In genomic region chr2:39620067-39620466, GRCh38 we compare ENCODE assay signal across 8 cellular contexts. TPM values are rescaled to one million over a fixed set of nuclear protein-coding genes. Genes with fewer than 3 reads are reported as not detected.
A peak's percentile ranks its signal among the peaks of the same experiment; 100 is the strongest.
DNase-seq lines count a peak whose midpoint lies in the region.

No MANE protein-coding gene starts in this region.

- no peaks in the 10 kb centered on the region for H3K36me3 ChIP-seq in SJCRH30

- peak; percentile 45 for DNase-seq in activated CD4-positive, alpha-beta T cell treated with anti-CD3 and anti-CD28 coated beads for 48 hours
- DNase-seq in activated CD4-positive, alpha-beta T cell treated with anti-CD3 and anti-CD28 coated beads for 1 hour: no peak
- peak; percentile 93 for DNase-seq in SJCRH30
- peak; percentile 56 for DNase-seq in foreskin melanocyte
- peak; percentile 71 for DNase-seq in stromal cell of bone marrow (ENCODE audit: low read depth)
- DNase-seq in HuH-7 (ENCODE audit: low spot score): no peak
- no peak for DNase-seq in activated effector memory CD4-positive, alpha-beta T cell treated with anti-CD3 and anti-CD28 coated beads, Interleukin-2, amount 50 U/mL, for 16 hours
- DNase-seq in NCI-H187 treated with DMSO at 0.1 percent for 48 hours (lab: John Stamatoyannopoulos, UW): no peak

- peaks cover 12% of the 10 kb centered on the region for H3K4me1 ChIP-seq in SJCRH30

- H3K4me3 ChIP-seq in SJCRH30: peak overlapping the region; percentile 19

- no peaks in the 10 kb centered on the region for H3K27me3 ChIP-seq in SJCRH30

- H3K27ac ChIP-seq in SJCRH30: peak overlapping the region; percentile 45

- H3K9me3 ChIP-seq in SJCRH30 (replicated peaks): no peaks in the 10 kb centered on the region

RNA-seq across cellular contexts. Expression of gene TMEM178A, which starts 45.6 kb away (rescaled TPM):
- 0.13 and 0.14 TPM in 2 replicates for total RNA-seq in SJCRH30 (2014; rRNA removed; shearing (Covaris generic))

Comparison
In these comparisons a context has a peak if more than half of its experiments do, and no peak if none do; other contexts are left out.
1. DNase-seq: peak in activated CD4-positive, alpha-beta T cell treated with anti-CD3 and anti-CD28 coated beads for 48 hours (single experiment), SJCRH30 (2 of 2), foreskin melanocyte (single experiment) and stromal cell of bone marrow (single experiment); none in activated CD4-positive, alpha-beta T cell treated with anti-CD3 and anti-CD28 coated beads for 1 hour (single experiment), HuH-7 (single experiment), activated effector memory CD4-positive, alpha-beta T cell treated with anti-CD3 and anti-CD28 coated beads, Interleukin-2, amount 50 U/mL, for 16 hours (single experiment) and NCI-H187 treated with DMSO at 0.1 percent for 48 hours (single experiment).